14 cellular contexts compared by ENCODE assay signal in the genomic region with DNA sequence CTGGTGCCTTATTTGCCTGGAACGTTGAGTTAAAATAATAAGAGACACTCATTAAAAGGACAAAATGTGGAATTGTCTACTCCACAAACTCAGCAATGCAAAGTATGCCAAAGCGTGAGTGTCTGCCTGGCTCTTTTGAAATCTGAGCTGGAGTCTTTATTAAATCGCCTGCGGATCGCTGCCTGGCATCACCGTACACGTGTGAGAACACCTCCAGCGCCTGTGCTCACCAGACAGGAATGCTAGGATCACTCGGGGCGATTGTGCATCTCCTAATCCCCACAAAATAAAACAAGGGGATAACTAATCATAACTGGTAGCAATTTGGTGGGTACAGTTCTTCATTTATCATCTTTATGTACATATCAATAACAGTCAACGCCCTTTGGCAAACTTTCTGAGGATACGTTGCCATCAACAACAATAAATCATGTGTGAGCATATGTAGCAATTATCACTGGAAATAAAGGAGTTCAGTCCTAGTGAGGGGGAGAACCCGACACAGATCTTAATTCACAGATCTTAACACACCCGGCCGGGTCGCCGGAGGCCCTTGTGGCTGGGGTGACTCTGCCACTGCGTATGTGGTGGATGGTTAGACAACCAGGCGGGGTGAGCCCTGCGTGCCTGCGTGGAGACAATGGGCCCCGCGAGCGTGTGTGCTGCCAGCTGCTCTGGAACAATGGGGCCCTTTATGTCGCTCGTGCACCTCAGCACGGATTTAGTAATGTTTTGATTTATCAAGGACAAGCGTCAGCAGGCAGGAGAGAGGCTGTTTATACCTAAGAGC.
DNase-seq lines count a peak whose midpoint lies in the region; ATAC-seq, FAIRE-seq and TF ChIP-seq lines count a peak whose summit lies in the region.
"Had no signal": no experiment of that assay in that cellular context is flagged by ENCODE, and none has a peak within 500 bp of the region (broad histone marks: within the 10 kb centered on the region; RNA-seq: fewer than 3 reads in every experiment).

No MANE protein-coding gene starts in this region.

- ATAC-seq in foreskin keratinocyte (peak; percentile 91), HG02763 (IDR thresholded peaks at IDR 0.05; ENCODE audit: unreplicated experiment) (no peak), HG02678 (IDR thresholded peaks at IDR 0.05; ENCODE audit: unreplicated experiment) (no peak)

- no peak overlapping the region for H3K4me3 Mint-ChIP-seq in T-helper 2 cell treated with Interferon-gamma antibody and Interleukin-4, amounts not matched to agents 5 μg/mL and 100 μg/mL, for 36 hours

- no peaks in the 10 kb centered on the region for H3K4me1 Mint-ChIP-seq in T-helper 2 cell treated with Interferon-gamma antibody and Interleukin-4, amounts not matched to agents 5 μg/mL and 100 μg/mL, for 36 hours (ENCODE audit: low read depth)

- no peak overlapping the region for H3K27ac Mint-ChIP-seq in T-helper 2 cell treated with Interferon-gamma antibody and Interleukin-4, amounts not matched to agents 5 μg/mL and 100 μg/mL, for 36 hours

- peak overlapping the region; percentile 86 for H3K27ac ChIP-seq in foreskin keratinocyte
- H3K27ac ChIP-seq: HL-60, right atrium auricular region had no signal

- FAIRE-seq in RCC 7860 (lab: Jason Lieb, UNC), result no peak
- FAIRE-seq: colon had no signal

- H3K36me3 Mint-ChIP-seq in T-helper 2 cell treated with Interferon-gamma antibody and Interleukin-4, amounts not matched to agents 5 μg/mL and 100 μg/mL, for 36 hours (ENCODE audit: low read depth), result no peaks in the 10 kb centered on the region

- no peaks in the 10 kb centered on the region for H3K27me3 ChIP-seq in foreskin keratinocyte
- H3K27me3 ChIP-seq: right atrium auricular region had no signal

- peaks cover 22% of the 10 kb centered on the region for H3K9me3 Mint-ChIP-seq in T-helper 2 cell treated with Interferon-gamma antibody and Interleukin-4, amounts not matched to agents 5 μg/mL and 100 μg/mL, for 36 hours

- no peaks in the 10 kb centered on the region for H3K27me3 Mint-ChIP-seq in T-helper 2 cell treated with Interferon-gamma antibody and Interleukin-4, amounts not matched to agents 5 μg/mL and 100 μg/mL, for 36 hours (ENCODE audit: low read depth)

- DNase-seq in HK-2 (ENCODE audit: unreplicated experiment) (peak; percentile 56), RCC 7860 (ENCODE audit: low spot score) (peak; percentile 50), foreskin keratinocyte (peak; percentile 98 to 99), putamen (ENCODE audit: low spot score) (peak; percentile 80)
- no peak for DNase-seq in activated CD4-positive, alpha-beta T cell treated with anti-CD3 and anti-CD28 coated beads, Interleukin-2, amount 50 U/mL, for 1 hour
- no peak for DNase-seq in T-helper 2 cell treated with Interferon-gamma antibody and Interleukin-4, amounts not matched to agents 5 μg/mL and 100 μg/mL, for 36 hours (ENCODE audit: low spot score)
- DNase-seq: HCEC 1CT, NCI-H2227 treated with DMSO at 0.1 percent for 48 hours, T-helper 2 cell had no signal

- TF ChIP-seq CTCF in foreskin keratinocyte (conservative IDR thresholded peaks at IDR 0.05), result no peak

- H3K4me1 ChIP-seq in foreskin keratinocyte, result peaks cover 30% of the 10 kb centered on the region
- H3K4me1 ChIP-seq: right atrium auricular region had no signal

Comparison
In these comparisons a context has a peak if more than half of its experiments do, and no peak if none do; other contexts are left out.
1. DNase-seq: peak in HK-2 (single experiment), RCC 7860 (single experiment), foreskin keratinocyte (2 of 2) and putamen (single experiment); none in activated CD4-positive, alpha-beta T cell treated with anti-CD3 and anti-CD28 coated beads, Interleukin-2, amount 50 U/mL, for 1 hour (single experiment) and T-helper 2 cell treated with Interferon-gamma antibody and Interleukin-4, amounts not matched to agents 5 μg/mL and 100 μg/mL, for 36 hours (single experiment).